ENCODE assay signal across 11 cellular contexts in genomic region chr1:17533201-17533600, GRCh38. TPM values are rescaled to one million over a fixed set of nuclear protein-coding genes. Genes with fewer than 3 reads are reported as not detected.
"Had no signal": no experiment of that assay in that cellular context is flagged by ENCODE, and none has a peak within 500 bp of the region (broad histone marks: within the 10 kb centered on the region; RNA-seq: fewer than 3 reads in every experiment).

No MANE protein-coding gene starts in this region.

- ATAC-seq: activated naive CD8-positive, alpha-beta T cell treated with anti-CD3 and anti-CD28 coated beads, Interleukin-2, amount 50 U/mL, for 24 hours; activated T-cell treated with anti-CD3 and anti-CD28 coated beads, Interleukin-2, amount 50 U/mL, for 72 hours; natural killer cell treated with Interleukin-12 subunit alpha and Interleukin-12 subunit beta and Interleukin-15 and Interleukin-18, amount 100 ng/mL, for 72 hours had no signal

- H3K9me3 Mint-ChIP-seq: activated CD4-positive, alpha-beta memory T cell treated with anti-CD3 and anti-CD28 coated beads, Interleukin-2, amount 10 ng/mL, durations not matched to agents 7 days and 5 days; activated naive CD8-positive, alpha-beta T cell treated with anti-CD3 and anti-CD28 coated beads, Interleukin-2, amount 50 U/mL, for 24 hours; activated T-cell treated with anti-CD3 and anti-CD28 coated beads, Interleukin-2, amount 50 U/mL, for 72 hours; natural killer cell treated with Interleukin-12 subunit alpha and Interleukin-12 subunit beta and Interleukin-15 and Interleukin-18, amount 100 ng/mL, for 72 hours had no signal

- DNase-seq: activated CD4-positive, alpha-beta memory T cell treated with anti-CD3 and anti-CD28 coated beads, Interleukin-2, amount 10 ng/mL, durations not matched to agents 7 days and 5 days; activated naive CD4-positive, alpha-beta T cell; activated naive CD8-positive, alpha-beta T cell treated with anti-CD3 and anti-CD28 coated beads, Interleukin-2, amount 50 U/mL, for 24 hours; activated T-cell treated with anti-CD3 and anti-CD28 coated beads, Interleukin-2, amount 50 U/mL, for 72 hours; cortex of kidney; effector memory CD4-positive, alpha-beta T cell; T-helper 9 cell had no signal

- H3K27ac Mint-ChIP-seq: activated CD4-positive, alpha-beta memory T cell treated with anti-CD3 and anti-CD28 coated beads, Interleukin-2, amount 10 ng/mL, durations not matched to agents 7 days and 5 days; activated naive CD8-positive, alpha-beta T cell treated with anti-CD3 and anti-CD28 coated beads, Interleukin-2, amount 50 U/mL, for 24 hours; activated T-cell treated with anti-CD3 and anti-CD28 coated beads, Interleukin-2, amount 50 U/mL, for 72 hours; natural killer cell treated with Interleukin-12 subunit alpha and Interleukin-12 subunit beta and Interleukin-15 and Interleukin-18, amount 100 ng/mL, for 72 hours had no signal

- H3K36me3 ChIP-seq: SJSA1 had no signal

- H3K4me3 ChIP-seq: SJSA1, skin epidermis had no signal

- H3K4me3 Mint-ChIP-seq: activated CD4-positive, alpha-beta memory T cell treated with anti-CD3 and anti-CD28 coated beads, Interleukin-2, amount 10 ng/mL, durations not matched to agents 7 days and 5 days; activated naive CD8-positive, alpha-beta T cell treated with anti-CD3 and anti-CD28 coated beads, Interleukin-2, amount 50 U/mL, for 24 hours; activated T-cell treated with anti-CD3 and anti-CD28 coated beads, Interleukin-2, amount 50 U/mL, for 72 hours; natural killer cell treated with Interleukin-12 subunit alpha and Interleukin-12 subunit beta and Interleukin-15 and Interleukin-18, amount 100 ng/mL, for 72 hours had no signal

- H3K27ac ChIP-seq: epithelial cell of prostate, SJSA1 had no signal

- H3K4me1 Mint-ChIP-seq: activated CD4-positive, alpha-beta memory T cell treated with anti-CD3 and anti-CD28 coated beads, Interleukin-2, amount 10 ng/mL, durations not matched to agents 7 days and 5 days; activated naive CD8-positive, alpha-beta T cell treated with anti-CD3 and anti-CD28 coated beads, Interleukin-2, amount 50 U/mL, for 24 hours had no signal

- H3K27me3 ChIP-seq: SJSA1 had no signal

- H3K36me3 Mint-ChIP-seq: natural killer cell treated with Interleukin-12 subunit alpha and Interleukin-12 subunit beta and Interleukin-15 and Interleukin-18, amount 100 ng/mL, for 72 hours had no signal

- H3K9me3 ChIP-seq: SJSA1 had no signal

RNA-seq across cellular contexts. Expression of gene ARHGEF10L, which starts 6.3 kb away (rescaled TPM):
- total RNA-seq: activated CD4-positive, alpha-beta memory T cell treated with anti-CD3 and anti-CD28 coated beads, Interleukin-2, amount 10 ng/mL, durations not matched to agents 7 days and 5 days; activated T-cell treated with anti-CD3 and anti-CD28 coated beads, Interleukin-2, amount 50 U/mL, for 72 hours; natural killer cell treated with Interleukin-12 subunit alpha and Interleukin-12 subunit beta and Interleukin-15 and Interleukin-18, amount 100 ng/mL, for 72 hours had no signal
